Comparison of ENCODE assay signal across 8 cellular contexts in the genomic region with DNA sequence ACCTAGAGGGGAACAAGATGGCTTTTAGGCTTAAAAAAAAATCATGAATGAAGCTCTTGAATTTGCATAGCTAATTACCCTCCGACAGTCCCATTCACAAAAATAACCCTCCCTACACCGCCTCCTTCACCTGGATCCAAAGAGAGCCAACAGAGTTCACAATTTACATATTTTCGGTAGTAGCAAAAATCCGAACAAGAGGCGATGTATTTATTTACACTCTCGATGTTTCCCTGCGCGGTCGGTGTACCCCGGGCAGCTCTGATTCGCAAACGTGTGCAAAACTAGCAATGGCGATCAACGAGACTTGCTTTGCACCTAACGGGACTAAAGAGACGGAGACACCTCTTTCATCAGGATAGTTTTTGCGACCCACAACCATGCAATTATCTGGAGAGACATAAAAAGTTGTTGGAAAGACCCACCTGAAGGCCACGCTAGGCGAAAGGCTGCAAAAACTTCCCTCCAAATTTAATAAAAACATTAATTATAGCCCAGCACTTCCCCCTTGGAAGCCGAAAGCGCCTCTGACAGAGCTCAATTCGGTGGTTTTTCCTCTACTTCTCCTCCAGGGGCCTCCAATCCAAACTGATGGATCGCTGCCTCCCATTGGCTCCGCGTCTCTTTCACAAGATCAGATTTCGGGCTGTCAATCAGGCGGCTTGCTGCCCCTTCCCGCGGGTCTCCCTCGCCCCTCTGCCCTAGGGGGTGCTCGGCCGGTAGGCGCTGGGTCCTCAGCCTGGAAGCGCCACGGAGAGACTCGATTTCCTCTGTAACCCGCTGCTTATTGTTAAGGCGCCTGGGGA. TPM values are rescaled to one million over a fixed set of nuclear protein-coding genes. Genes with fewer than 3 reads are reported as not detected.
DNase-seq lines count a peak whose midpoint lies in the region; TF ChIP-seq lines count a peak whose summit lies in the region.

A gene (minus strand): TSS at position 529 of the 806 bp plus-strand sequence. CDS start 614 bp downstream, outside the sequence.

- H3K27ac ChIP-seq in mammary epithelial cell (ENCODE audit: insufficient read depth, low read depth, low read length) (peak within 1 kb of the TSS; percentile 83), sigmoid colon (peak within 1 kb of the TSS; percentile 73 to 84 (median 79))

- H3K79me2 ChIP-seq in mammary epithelial cell (ENCODE audit: insufficient read depth, low read length) = no peaks in the 10 kb centered on the region

- H3K4me1 ChIP-seq in mammary epithelial cell (ENCODE audit: insufficient read depth, low read length) = peaks cover 22% of the 10 kb centered on the region
- peaks cover 0 to 19% (median 11%) of the 10 kb centered on the region in 4 donors for H3K4me1 ChIP-seq in sigmoid colon

- DNase-seq in AG09319 (ENCODE audit: extremely low read depth, low read depth) (no peak), HFFc6 (peak; percentile 68), NCI-H82 (lab: John Stamatoyannopoulos, UW) (peak; percentile 82), mammary epithelial cell (peak; percentile 56), sigmoid colon (peak; percentile 79), activated T-cell treated with anti-CD3 and anti-CD28 coated beads for 4 hours (no peak), GM10248 (ENCODE audit: extremely low spot score) (no peak)

- dilution Hi-C loops in mammary epithelial cell (cut with HindIII; ENCODE audit: low sequenced_read_pairs) = no loop called here

- peaks cover 13% of the 10 kb centered on the region; the same call in 1 of the 2 replicates for H3K36me3 Mint-ChIP-seq in HFFc6 (ENCODE audit: low read depth)

- in situ Hi-C loops in mammary epithelial cell (cut with MboI; ENCODE audit: low sequenced_read_pairs in 2 of 2) = no loop called here

- POLR2A ChIA-PET in GM10248 (lab: Yijun Ruan, JAX) = no interaction called here

- H3K27me3 ChIP-seq in mammary epithelial cell (ENCODE audit: insufficient read depth, low read length) (no peaks in the 10 kb centered on the region), sigmoid colon (no peaks in the 10 kb centered on the region)

- no peak for TF ChIP-seq POLR2A in sigmoid colon (IDR thresholded peaks at IDR 0.05)

- no TSS peak for BruUV-seq in mammary epithelial cell (replicated peaks; lab: Mats Ljungman, UMichigan)

- no peaks in the 10 kb centered on the region for H3K9me3 Mint-ChIP-seq in HFFc6

- CTCF ChIA-PET in mammary epithelial cell (lab: Charles Lee; ENCODE audit: low non-redundant PET) (interaction anchor here (0.6 to 0.7 kb wide), 4 partner anchors 36 to 139 kb away, joined by 3 to 14 read pairs (median 4); no protein-coding TSS in a partner anchor), GM10248 (lab: Yijun Ruan, JAX) (interaction anchor here (0.9 to 1.4 kb wide), 3 partner anchors 9 to 11 kb away, joined by 3 to 7 read pairs (median 3); no protein-coding TSS in a partner anchor)

- H4K20me1 ChIP-seq in mammary epithelial cell (ENCODE audit: insufficient read depth, low read length) = no peaks in the 10 kb centered on the region

- peak within 1 kb of the TSS; percentile 79 for H3K9ac ChIP-seq in mammary epithelial cell (ENCODE audit: insufficient read depth, low read length)

- H3K4me2 ChIP-seq in mammary epithelial cell (ENCODE audit: insufficient read depth, low read depth, low read length) = peak within 1 kb of the TSS; percentile 97

- no peaks in the 10 kb centered on the region for H3K36me3 ChIP-seq in mammary epithelial cell (ENCODE audit: insufficient read depth, low read length)
- H3K36me3 ChIP-seq in sigmoid colon = no peaks in the 10 kb centered on the region

- intact Hi-C loops in mammary epithelial cell (cut with micrococcal nuclease) = loop anchor here (1.0 to 2.0 kb wide), 2 partner anchors 139 to 468 kb away; no protein-coding TSS in a partner anchor
- intact Hi-C loops in sigmoid colon (cut with DNase I) = no loop called here

- no peaks in the 10 kb centered on the region for H3K9me3 ChIP-seq in mammary epithelial cell (replicated peaks; ENCODE audit: insufficient read depth, low read length)
- H3K9me3 ChIP-seq in iPS-18c (ENCODE audit: control insufficient read depth, insufficient read depth, low read length) = no peaks in the 10 kb centered on the region
- H3K9me3 ChIP-seq in sigmoid colon = no peaks in the 10 kb centered on the region

- H2AFZ ChIP-seq in mammary epithelial cell (ENCODE audit: low read depth, low read length) = peak within 1 kb of the TSS; percentile 92

- H3K4me3 Mint-ChIP-seq in HFFc6 = no peak within 1 kb of the TSS

- no peak for TF ChIP-seq EP300 in sigmoid colon (IDR thresholded peaks at IDR 0.05)

- H3K27ac Mint-ChIP-seq in HFFc6 = no peak within 1 kb of the TSS

- under 1% methylated on average over 33 of the region's 38 CpGs for WGBS in mammary epithelial cell (ENCODE audit: low coverage, missing lambda C conversion rate)
- 1% methylated on average over 38 of the region's 38 CpGs for WGBS in sigmoid colon, 2 donors

- peak within 1 kb of the TSS; percentile 81 to 90 (median 87) for H3K4me3 ChIP-seq in mammary epithelial cell (replicated peaks in 1 of 3; ENCODE audit: insufficient read depth in 1 of 3, low read depth in 2 of 3, low read length in 3 of 3)
- H3K4me3 ChIP-seq in iPS-18c (ENCODE audit: insufficient read depth, low read depth, low read length) = peak within 1 kb of the TSS; percentile 68
- H3K4me3 ChIP-seq in sigmoid colon = peak within 1 kb of the TSS; percentile 40 to 68 (median 61)

- peaks cover 24% of the 10 kb centered on the region for H3K4me1 Mint-ChIP-seq in HFFc6 (ENCODE audit: low read depth)

- TF ChIP-seq CTCF in AG09319 (IDR thresholded peaks at IDR 0.05; ENCODE audit: low read depth, low read length) = peak; percentile 51
- TF ChIP-seq CTCF in HFFc6 (IDR thresholded peaks at IDR 0.05) = peak; percentile 64
- peak in 1 of 2 donors; percentile 45 for TF ChIP-seq CTCF in mammary epithelial cell (conservative IDR thresholded peaks at IDR 0.05 in 1 of 2, IDR thresholded peaks at IDR 0.05 in 1 of 2; ENCODE audit: extremely low read depth in 1 of 2, insufficient read depth in 1 of 2, low read depth in 1 of 2, low read length in 2 of 2)
- TF ChIP-seq CTCF in sigmoid colon (IDR thresholded peaks at IDR 0.05) = peak in 2 of 4 experiments; percentile 7 to 23
- TF ChIP-seq CTCF in GM10248 (IDR thresholded peaks at IDR 0.05; ENCODE audit: control extremely low read depth, extremely low read depth, low read depth, missing control alignments) = no peak

- H3K27me3 Mint-ChIP-seq in HFFc6 (ENCODE audit: insufficient read depth) = no peaks in the 10 kb centered on the region

RNA-seq across cellular contexts. Expression of the gene that starts here (rescaled TPM):
- total RNA-seq in HFFc6 (2021; fragmentation: NEBNext Ultra II Directional; extraction: Animal tissue kit (Norgen Biotek cat#: 25700)) = 10 to 100 TPM; 13.4 to 25.7 (median 23.6) TPM
- total RNA-seq in mammary epithelial cell (10 to 100 TPM; 10.7 to 14.9 TPM), sigmoid colon (10 to 100 TPM in 2 of 4 donors, 1 to 10 TPM in 2; 6.5 to 13.6 (median 9.0) TPM)
- polyA plus RNA-seq in mammary epithelial cell (14.6 TPM), sigmoid colon (1 to 10 TPM in 1 of 3 donors, under 1 TPM in 2; 0.60 to 1.5 (median 0.69) TPM)
- 30.5 TPM for polyA minus RNA-seq in mammary epithelial cell

Comparison
In these comparisons a context has a peak if more than half of its experiments do, and no peak if none do; other contexts are left out.
1. DNase-seq: peak in HFFc6 (single experiment), NCI-H82 (single experiment), mammary epithelial cell (single experiment) and sigmoid colon (single experiment); none in AG09319 (single experiment), activated T-cell treated with anti-CD3 and anti-CD28 coated beads for 4 hours (single experiment) and GM10248 (single experiment).
2. Peak in every context shown above with its lines, with median percentiles within 50 percentile points of each other: H3K4me3 ChIP-seq.